In the genomic region with DNA sequence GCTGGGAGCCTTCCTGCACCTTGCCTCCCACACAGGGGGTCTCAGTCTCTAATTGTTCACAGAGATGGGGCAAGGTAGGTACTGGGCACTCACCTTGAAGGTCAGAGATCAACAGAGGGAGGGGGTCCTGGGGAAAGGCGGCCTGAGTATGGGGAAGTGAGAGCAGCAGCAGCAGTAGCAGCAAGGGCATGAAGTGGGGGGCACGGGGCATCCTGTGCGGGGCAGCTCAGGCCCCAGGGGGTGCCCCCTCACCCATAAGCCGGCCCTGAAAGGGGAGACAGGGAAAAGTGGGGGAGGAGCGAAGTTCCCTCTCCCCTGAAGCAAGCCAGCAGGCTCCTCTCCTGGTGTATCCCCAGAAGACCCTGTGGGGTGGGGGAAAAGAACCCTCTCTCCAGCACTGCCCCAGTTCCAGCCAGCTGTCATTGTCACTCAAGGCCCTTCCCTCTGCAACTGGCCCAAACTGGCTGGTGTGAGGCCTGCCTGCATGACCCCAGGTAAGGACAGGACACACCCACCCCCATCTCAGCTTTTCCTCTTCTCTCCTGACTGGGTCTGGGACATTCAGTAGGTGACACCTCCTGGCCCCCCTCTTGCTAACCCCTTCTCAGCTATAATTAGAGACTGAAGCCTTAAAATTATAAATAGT, we compare ENCODE assay signal across 30 cellular contexts. TPM values are rescaled to one million over a fixed set of nuclear protein-coding genes. Genes with fewer than 3 reads are reported as not detected.
DNase-seq lines count a peak whose midpoint lies in the region; ATAC-seq and TF ChIP-seq lines count a peak whose summit lies in the region.
"Had no signal": no experiment of that assay in that cellular context is flagged by ENCODE, and none has a peak within 500 bp of the region (broad histone marks: within the 10 kb centered on the region; RNA-seq: fewer than 3 reads in every experiment).

No MANE protein-coding gene starts in this region.

- H2AFZ ChIP-seq in GM23338 = no peak overlapping the region
- H2AFZ ChIP-seq in OCI-LY1 (ENCODE audit: low read length) = no peak overlapping the region
- H2AFZ ChIP-seq in osteoblast (ENCODE audit: low read length) = no peak overlapping the region

- DNase-seq in GM23338 (ENCODE audit: low spot score) = no peak
- DNase-seq in heart right ventricle = peak in 1 of 2 donors; percentile 67
- peak; percentile 64 for DNase-seq in osteoblast (ENCODE audit: insufficient read length, low spot score, missing footprints)
- DNase-seq in H4 (ENCODE audit: low spot score) = no peak
- no peak for DNase-seq in MV-4-11 (lab: John Stamatoyannopoulos, UW)
- no peak for DNase-seq in upper lobe of right lung
- DNase-seq: activated B cell treated with CpG ODN at 0.5 μM for 24 hours; activated CD4-positive, alpha-beta memory T cell treated with anti-CD3 and anti-CD28 coated beads, Interleukin-2, amount 10 ng/mL, durations not matched to agents 7 days and 5 days; activated naive CD4-positive, alpha-beta T cell treated with anti-CD3 and anti-CD28 coated beads for 36 hours; activated T-cell treated with anti-CD3 and anti-CD28 coated beads, Interleukin-2, amount 50 U/mL, for 1 hour; CD4-positive, alpha-beta memory T cell; cerebellar nuclear complex; DMS79; Karpas-422; natural killer cell; NCI-H1092; NCI-H526 treated with DMSO at 0.1 percent for 48 hours; PC-3; SIG-M5; stimulated activated CD4-positive, alpha-beta T cell treated with anti-CD3 and anti-CD28 coated beads, Interleukin-4, amount 100 ng/mL, for 1 hour; T-helper 2 cell had no signal

- H3K36me3 Mint-ChIP-seq in GM23338 (ENCODE audit: low read depth) = peaks cover 3% of the 10 kb centered on the region
- H3K36me3 Mint-ChIP-seq: memory B cell, natural killer cell had no signal

- peak overlapping the region; percentile 98; the same call in 1 of the 2 replicates for H3K4me2 ChIP-seq in GM23338
- peak overlapping the region; percentile 24 for H3K4me2 ChIP-seq in OCI-LY1 (ENCODE audit: low read length)
- H3K4me2 ChIP-seq in osteoblast (ENCODE audit: insufficient read depth, low read length) = no peak overlapping the region
- H3K4me2 ChIP-seq: smooth muscle cell had no signal

- H3K9me3 ChIP-seq in OCI-LY1 (ENCODE audit: low read length) (no peaks in the 10 kb centered on the region), heart right ventricle (no peaks in the 10 kb centered on the region), osteoblast (ENCODE audit: low read depth, low read length) (no peaks in the 10 kb centered on the region), upper lobe of right lung (no peaks in the 10 kb centered on the region)
- H3K9me3 ChIP-seq: prostate gland, tibial nerve had no signal

- 57 to 63% methylated on average over 5 of the region's 5 CpGs for WGBS in heart right ventricle, 2 donors

- intact Hi-C loops in heart right ventricle (cut with DNase I) (no loop called here), upper lobe of right lung (cut with DNase I) (no loop called here)

- H3K27ac ChIP-seq in GM23338 (ENCODE audit: low read depth) (no peak overlapping the region), OCI-LY1 (ENCODE audit: low read depth, low read length, poor library complexity, severe bottlenecking) (no peak overlapping the region), heart right ventricle (peak overlapping the region; percentile 82 to 96 (median 89)), osteoblast (ENCODE audit: low read depth, low read length) (no peak overlapping the region), upper lobe of right lung (no peak overlapping the region)
- H3K27ac ChIP-seq: prostate gland had no signal

- peaks cover 39% of the 10 kb centered on the region for H3K27me3 Mint-ChIP-seq in GM23338 (ENCODE audit: insufficient read depth, low read depth, poor library complexity)

- H3K79me2 ChIP-seq in GM23338 (replicated peaks; ENCODE audit: insufficient read depth) (no peaks in the 10 kb centered on the region; the same call in 1 of the 2 replicates), OCI-LY1 (ENCODE audit: insufficient read depth, low read length) (no peaks in the 10 kb centered on the region), osteoblast (ENCODE audit: insufficient read depth, low read length) (no peaks in the 10 kb centered on the region)

- ATAC-seq in GM23338 (no peak), heart right ventricle (peak in 7 of 8 donors; percentile 17 to 74 (median 29)), upper lobe of right lung (no peak)
- ATAC-seq: HCT116, natural killer cell, PC-3 had no signal

- H4K20me1 ChIP-seq in GM23338 (replicated peaks; ENCODE audit: insufficient read depth) (peaks cover 5% of the 10 kb centered on the region; the same call in 1 of the 2 replicates), OCI-LY1 (ENCODE audit: insufficient read depth, low read length) (no peaks in the 10 kb centered on the region), osteoblast (ENCODE audit: insufficient read depth, low read length) (peaks cover 2% of the 10 kb centered on the region)

- peaks cover 24% of the 10 kb centered on the region for H3K27me3 ChIP-seq in GM23338 (ENCODE audit: insufficient read depth)
- H3K27me3 ChIP-seq in OCI-LY1 (ENCODE audit: insufficient read depth, low read length) = peaks cover 11% of the 10 kb centered on the region; the same call in 1 of the 2 replicates
- peaks cover 0 to 15% (median 0%) of the 10 kb centered on the region in 7 donors for H3K27me3 ChIP-seq in heart right ventricle
- H3K27me3 ChIP-seq in osteoblast (ENCODE audit: insufficient read depth, low read length) = peaks cover 11% of the 10 kb centered on the region
- no peaks in the 10 kb centered on the region for H3K27me3 ChIP-seq in upper lobe of right lung
- H3K27me3 ChIP-seq: tibial nerve had no signal

- TF ChIP-seq CTCF in GM23338 (conservative IDR thresholded peaks at IDR 0.05; ENCODE audit: low read depth in 2 of 2) (no peak), OCI-LY1 (IDR thresholded peaks at IDR 0.05; ENCODE audit: low read length) (no peak), heart right ventricle (IDR thresholded peaks at IDR 0.05) (no peak), osteoblast (IDR thresholded peaks at IDR 0.05; ENCODE audit: extremely low read depth, low read depth, low read length) (no peak), upper lobe of right lung (IDR thresholded peaks at IDR 0.05) (no peak)

- H3K4me3 ChIP-seq in GM23338 = no peak overlapping the region
- no peak overlapping the region for H3K4me3 ChIP-seq in OCI-LY1 (ENCODE audit: low read depth, low read length, poor library complexity, severe bottlenecking)
- peak overlapping the region in 1 of 10 donors; percentile 1 for H3K4me3 ChIP-seq in heart right ventricle
- H3K4me3 ChIP-seq in osteoblast (ENCODE audit: insufficient read depth, low read length) = no peak overlapping the region
- no peak overlapping the region for H3K4me3 ChIP-seq in upper lobe of right lung
- H3K4me3 ChIP-seq: prostate gland, smooth muscle cell, tibial nerve had no signal

- H3K4me1 Mint-ChIP-seq in GM23338 = peaks cover 36% of the 10 kb centered on the region

- no peak overlapping the region for H3K27ac Mint-ChIP-seq in GM23338
- H3K27ac Mint-ChIP-seq: activated B cell treated with CpG ODN at 0.5 μM for 24 hours; activated CD4-positive, alpha-beta memory T cell treated with anti-CD3 and anti-CD28 coated beads, Interleukin-2, amount 10 ng/mL, durations not matched to agents 7 days and 5 days; activated naive CD4-positive, alpha-beta T cell treated with anti-CD3 and anti-CD28 coated beads for 36 hours; CD4-positive, alpha-beta memory T cell; memory B cell; natural killer cell; stimulated activated naive CD8-positive, alpha-beta T cell treated with anti-CD3 and anti-CD28 coated beads, Interleukin-15, Interleukin-2, amounts not matched to agents 100 ng/mL and 50 ng/mL, for 24 hours had no signal

- H3K4me1 ChIP-seq in GM23338 (ENCODE audit: insufficient read depth) (peaks cover 34% of the 10 kb centered on the region), OCI-LY1 (ENCODE audit: insufficient read depth, low read length, severe bottlenecking) (peaks cover 33% of the 10 kb centered on the region), heart right ventricle (peaks cover 21 to 64% (median 46%) of the 10 kb centered on the region in 9 donors), osteoblast (ENCODE audit: insufficient read depth, low read length) (peaks cover 15% of the 10 kb centered on the region), upper lobe of right lung (peaks cover 24% of the 10 kb centered on the region)
- H3K4me1 ChIP-seq: prostate gland had no signal

- no peaks in the 10 kb centered on the region for H3K36me3 ChIP-seq in GM23338 (ENCODE audit: insufficient read depth)
- H3K36me3 ChIP-seq in OCI-LY1 (ENCODE audit: insufficient read depth, low read length) = no peaks in the 10 kb centered on the region
- H3K36me3 ChIP-seq in heart right ventricle = peaks cover 0 to 53% (median 16%) of the 10 kb centered on the region in 9 donors
- no peaks in the 10 kb centered on the region for H3K36me3 ChIP-seq in osteoblast (ENCODE audit: insufficient read depth, low read length)
- no peaks in the 10 kb centered on the region for H3K36me3 ChIP-seq in upper lobe of right lung
- H3K36me3 ChIP-seq: prostate gland had no signal

- no peak overlapping the region for H3K4me3 Mint-ChIP-seq in GM23338
- H3K4me3 Mint-ChIP-seq: activated B cell treated with CpG ODN at 0.5 μM for 24 hours; activated CD4-positive, alpha-beta memory T cell treated with anti-CD3 and anti-CD28 coated beads, Interleukin-2, amount 10 ng/mL, durations not matched to agents 7 days and 5 days; activated naive CD4-positive, alpha-beta T cell treated with anti-CD3 and anti-CD28 coated beads for 36 hours; CD4-positive, alpha-beta memory T cell; memory B cell; natural killer cell; stimulated activated naive CD8-positive, alpha-beta T cell treated with anti-CD3 and anti-CD28 coated beads, Interleukin-15, Interleukin-2, amounts not matched to agents 100 ng/mL and 50 ng/mL, for 24 hours had no signal

- H3K9me2 ChIP-seq in GM23338 (ENCODE audit: insufficient read depth) (no peaks in the 10 kb centered on the region), OCI-LY1 (ENCODE audit: low read depth, low read length) (no peaks in the 10 kb centered on the region)

- peaks cover 9% of the 10 kb centered on the region; the same call in 1 of the 2 replicates for H3F3A ChIP-seq in GM23338 (replicated peaks; ENCODE audit: low read depth)
- H3F3A ChIP-seq in OCI-LY1 (ENCODE audit: insufficient read depth, low read length) = no peaks in the 10 kb centered on the region

- no peaks in the 10 kb centered on the region for H3K9me3 Mint-ChIP-seq in GM23338
- H3K9me3 Mint-ChIP-seq: activated B cell treated with CpG ODN at 0.5 μM for 24 hours; activated CD4-positive, alpha-beta memory T cell treated with anti-CD3 and anti-CD28 coated beads, Interleukin-2, amount 10 ng/mL, durations not matched to agents 7 days and 5 days; activated naive CD4-positive, alpha-beta T cell treated with anti-CD3 and anti-CD28 coated beads for 36 hours; CD4-positive, alpha-beta memory T cell; memory B cell; natural killer cell; stimulated activated naive CD8-positive, alpha-beta T cell treated with anti-CD3 and anti-CD28 coated beads, Interleukin-15, Interleukin-2, amounts not matched to agents 100 ng/mL and 50 ng/mL, for 24 hours had no signal

- H3K9ac ChIP-seq in OCI-LY1 (ENCODE audit: low read length) = no peak overlapping the region

RNA-seq across cellular contexts. Expression of a gene that starts 3.9 kb away (rescaled TPM):
- total RNA-seq in GM23338 (2014; rRNA removed; shearing (Covaris generic)) = 12.3 and 24.4 TPM in 2 replicates
- 6.2 and 8.5 TPM in 2 replicates for polyA plus RNA-seq in GM23338 (2016; fragmentation: Nextera tagmentation; extraction: Ambion mirVana)
- 10 to 100 TPM; 23.2 to 68.1 (median 54.9) TPM for total RNA-seq in heart right ventricle
- polyA plus RNA-seq in heart right ventricle = 100 to 1,000 TPM in 1 of 2 donors, 10 to 100 TPM in 1; 15.7 to 141 TPM
- total RNA-seq in osteoblast = 1.5 and 2.2 TPM in 2 replicates
- 1.1 and 2.7 TPM in 2 replicates for total RNA-seq in H4 (2014; rRNA removed; shearing (Covaris generic))
- total RNA-seq in upper lobe of right lung = 6.7 TPM

RNA-seq across cellular contexts. Expression of a gene that starts 13.9 kb away (rescaled TPM):
- total RNA-seq in GM23338 (2014; rRNA removed; shearing (Covaris generic)) = not detected in 2 replicates
- polyA plus RNA-seq in GM23338 (2016; fragmentation: Nextera tagmentation; extraction: Ambion mirVana) (0.40 and 0.49 TPM in 2 replicates), heart right ventricle (1 to 10 TPM; 2.4 to 4.0 TPM)
- total RNA-seq in heart right ventricle (1 to 10 TPM in 4 of 10 donors, under 1 TPM in 5, not detected in 1; 0.35 to 5.8 (median 0.71) TPM), osteoblast (not detected in 2 replicates), upper lobe of right lung (10.3 TPM)
- not detected in 2 replicates for total RNA-seq in H4 (2014; rRNA removed; shearing (Covaris generic))
- total RNA-seq: kidney epithelial cell, PC-3, smooth muscle cell had no signal

RNA-seq across cellular contexts. Expression of a gene that starts 23.2 kb away (rescaled TPM):
- 5.7 and 6.4 TPM in 2 replicates for total RNA-seq in GM23338 (2014; rRNA removed; shearing (Covaris generic))
- polyA plus RNA-seq in GM23338 (2016; fragmentation: Nextera tagmentation; extraction: Ambion mirVana) (3.6 and 4.0 TPM in 2 replicates), heart right ventricle (1 to 10 TPM; 5.7 to 8.5 TPM)
- total RNA-seq in heart right ventricle (10 to 100 TPM; 11.4 to 16.5 (median 13.3) TPM), osteoblast (10.6 and 12.7 TPM in 2 replicates), upper lobe of right lung (6.2 TPM)
- total RNA-seq in H4 (2014; rRNA removed; shearing (Covaris generic)) = 5.4 and 7.2 TPM in 2 replicates

RNA-seq across cellular contexts. Expression of a gene that starts 23.4 kb away (rescaled TPM):
- 26.3 and 27.1 TPM in 2 replicates for total RNA-seq in GM23338 (2014; rRNA removed; shearing (Covaris generic))
- polyA plus RNA-seq in GM23338 (2016; fragmentation: Nextera tagmentation; extraction: Ambion mirVana) (88.9 and 92.3 TPM in 2 replicates), heart right ventricle (10 to 100 TPM; 52.3 to 57.6 TPM)
- total RNA-seq in heart right ventricle (10 to 100 TPM; 12.9 to 26.6 (median 18.3) TPM), osteoblast (25.3 and 26.8 TPM in 2 replicates), upper lobe of right lung (34.6 TPM)
- total RNA-seq in H4 (2014; rRNA removed; shearing (Covaris generic)) = 31.5 and 39.7 TPM in 2 replicates

RNA-seq across cellular contexts. Expression of a gene that starts 33.2 kb away (rescaled TPM):
- total RNA-seq in GM23338 (2014; rRNA removed; shearing (Covaris generic)) = 1.3 TPM in 1 of 2 replicates, not detected in the other
- polyA plus RNA-seq in GM23338 (2016; fragmentation: Nextera tagmentation; extraction: Ambion mirVana) (not detected in 2 replicates), heart right ventricle (under 1 TPM; 0.06 to 0.88 TPM)
- total RNA-seq in heart right ventricle (under 1 TPM in 2 of 10 donors, not detected in 8; 0.46 to 0.74 TPM), osteoblast (0.36 TPM in 1 of 2 replicates, not detected in the other), upper lobe of right lung (not detected)
- total RNA-seq in H4 (2014; rRNA removed; shearing (Covaris generic)) = 0.35 TPM in 1 of 2 replicates, not detected in the other
- total RNA-seq: frontal cortex, kidney epithelial cell, smooth muscle cell had no signal
- polyA plus RNA-seq: CD4-positive, alpha-beta memory T cell had no signal

Comparison
In these comparisons a context has a peak if more than half of its experiments do, and no peak if none do; other contexts are left out.
1. ATAC-seq: peak in heart right ventricle (7 of 8); none in GM23338 (single experiment) and upper lobe of right lung (single experiment).
2. H3K27ac ChIP-seq: peak in heart right ventricle (10 of 10); none in GM23338 (single experiment), OCI-LY1 (single experiment), osteoblast (single experiment) and upper lobe of right lung (single experiment).